In the genomic region with DNA sequence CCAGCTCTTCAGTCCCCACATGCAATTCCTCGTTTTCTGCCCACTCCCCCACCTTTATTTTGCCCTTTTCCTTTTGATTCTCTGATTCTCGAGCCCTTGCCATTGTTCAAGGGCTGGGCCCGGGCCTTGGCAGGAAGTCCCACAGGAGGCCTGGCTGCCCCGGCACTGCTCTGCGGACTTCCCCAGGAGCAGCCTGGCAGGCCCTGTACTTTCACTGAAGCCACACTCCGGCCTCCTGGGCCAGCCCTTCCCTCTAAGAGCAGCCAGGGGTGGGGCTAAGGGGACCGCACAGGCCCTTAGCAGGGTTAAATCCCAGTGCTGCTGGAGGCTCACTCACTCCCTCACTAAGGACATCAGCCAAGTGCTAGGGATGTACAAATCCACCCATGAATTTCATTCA, we compare ENCODE assay signal across 8 cellular contexts. TPM values are rescaled to one million over a fixed set of nuclear protein-coding genes. Genes with fewer than 3 reads are reported as not detected.
DNase-seq lines count a peak whose midpoint lies in the region; ATAC-seq and TF ChIP-seq lines count a peak whose summit lies in the region.

No MANE protein-coding gene starts in this region.

- H3K4me1 ChIP-seq in esophagus squamous epithelium: peaks cover 12 to 63% (median 35%) of the 10 kb centered on the region in 3 donors
- no peaks in the 10 kb centered on the region for H3K4me1 ChIP-seq in parathyroid adenoma

- DNase-seq in GM06990 (ENCODE audit: extremely low read depth, insufficient read length): peak; percentile 71
- no peak for DNase-seq in esophagus squamous epithelium (lab: John Stamatoyannopoulos, UW)
- DNase-seq in NCI-H526 treated with DMSO at 0.1 percent for 48 hours (lab: John Stamatoyannopoulos, UW): no peak
- DNase-seq in NCI-H524 (lab: John Stamatoyannopoulos, UW): no peak
- DNase-seq in NCI-H2081 (lab: John Stamatoyannopoulos, UW): no peak
- no peak for DNase-seq in RWPE1 (ENCODE audit: low spot score)

- H3K4me3 ChIP-seq in GM06990 (replicated peaks; ENCODE audit: low read depth, low read length) (no peak overlapping the region), esophagus squamous epithelium (peak overlapping the region in 2 of 4 donors; percentile 59 to 77), parathyroid adenoma (ENCODE audit: low read depth, low read length) (no peak overlapping the region)

- POLR2A ChIA-PET in RWPE1 (lab: Yijun Ruan, JAX; ENCODE audit: low non-redundant PET): no interaction called here

- WGBS in esophagus squamous epithelium, 2 donors: 40 to 55% methylated on average over 2 to 7 of the region's 7 CpGs

- peaks cover 5% of the 10 kb centered on the region for H3K27me3 ChIP-seq in GM06990 (replicated peaks; ENCODE audit: control insufficient read depth, insufficient read depth, low read length)
- H3K27me3 ChIP-seq in esophagus squamous epithelium: peaks cover 0 to 46% (median 0%) of the 10 kb centered on the region in 4 donors
- no peaks in the 10 kb centered on the region for H3K27me3 ChIP-seq in parathyroid adenoma (ENCODE audit: control insufficient read depth, insufficient read depth, low read length)

- H3K27ac ChIP-seq in esophagus squamous epithelium (peak overlapping the region in 3 of 4 donors; percentile 65 to 89 (median 82)), parathyroid adenoma (peak overlapping the region; percentile 44), RWPE1 (no peak overlapping the region)

- H3K9ac ChIP-seq in parathyroid adenoma: no peak overlapping the region

- peak; percentile 62 for ATAC-seq in HG03064 (IDR thresholded peaks at IDR 0.05; ENCODE audit: low read depth, unreplicated experiment)

- TF ChIP-seq CTCF in GM06990 (IDR thresholded peaks at IDR 0.05; ENCODE audit: insufficient read depth, low read length, poor library complexity, severe bottlenecking) (no peak), esophagus squamous epithelium (IDR thresholded peaks at IDR 0.05) (no peak), parathyroid adenoma (IDR thresholded peaks at IDR 0.05) (no peak), RWPE1 (conservative IDR thresholded peaks at IDR 0.05; ENCODE audit: low read depth) (no peak)

- H3K79me2 ChIP-seq in parathyroid adenoma: no peaks in the 10 kb centered on the region

- TF ChIP-seq POLR2A in esophagus squamous epithelium (IDR thresholded peaks at IDR 0.05): no peak

- intact Hi-C loops in esophagus squamous epithelium (cut with DNase I): no loop called here

- H3K36me3 ChIP-seq in GM06990 (ENCODE audit: control insufficient read depth, insufficient read depth, low read length) (no peaks in the 10 kb centered on the region), esophagus squamous epithelium (peaks cover 0 to 14% (median 0%) of the 10 kb centered on the region in 3 donors), parathyroid adenoma (ENCODE audit: control insufficient read depth, insufficient read depth, low read length) (no peaks in the 10 kb centered on the region)

- no peaks in the 10 kb centered on the region for H3K9me3 ChIP-seq in esophagus squamous epithelium
- H3K9me3 ChIP-seq in parathyroid adenoma (ENCODE audit: control insufficient read depth, low read length): no peaks in the 10 kb centered on the region

- CTCF ChIA-PET in RWPE1 (lab: Yijun Ruan, JAX): no interaction called here

- H3K4me2 ChIP-seq in parathyroid adenoma (ENCODE audit: low read length): peak overlapping the region; percentile 26

- no peak overlapping the region for H2AFZ ChIP-seq in parathyroid adenoma

RNA-seq across cellular contexts. Expression of gene LRRC32, which starts 4.1 kb away (rescaled TPM):
- total RNA-seq in esophagus squamous epithelium: 10 to 100 TPM in 2 of 4 donors, 1 to 10 TPM in 2; 3.0 to 23.4 (median 8.5) TPM
